In the genomic region with DNA sequence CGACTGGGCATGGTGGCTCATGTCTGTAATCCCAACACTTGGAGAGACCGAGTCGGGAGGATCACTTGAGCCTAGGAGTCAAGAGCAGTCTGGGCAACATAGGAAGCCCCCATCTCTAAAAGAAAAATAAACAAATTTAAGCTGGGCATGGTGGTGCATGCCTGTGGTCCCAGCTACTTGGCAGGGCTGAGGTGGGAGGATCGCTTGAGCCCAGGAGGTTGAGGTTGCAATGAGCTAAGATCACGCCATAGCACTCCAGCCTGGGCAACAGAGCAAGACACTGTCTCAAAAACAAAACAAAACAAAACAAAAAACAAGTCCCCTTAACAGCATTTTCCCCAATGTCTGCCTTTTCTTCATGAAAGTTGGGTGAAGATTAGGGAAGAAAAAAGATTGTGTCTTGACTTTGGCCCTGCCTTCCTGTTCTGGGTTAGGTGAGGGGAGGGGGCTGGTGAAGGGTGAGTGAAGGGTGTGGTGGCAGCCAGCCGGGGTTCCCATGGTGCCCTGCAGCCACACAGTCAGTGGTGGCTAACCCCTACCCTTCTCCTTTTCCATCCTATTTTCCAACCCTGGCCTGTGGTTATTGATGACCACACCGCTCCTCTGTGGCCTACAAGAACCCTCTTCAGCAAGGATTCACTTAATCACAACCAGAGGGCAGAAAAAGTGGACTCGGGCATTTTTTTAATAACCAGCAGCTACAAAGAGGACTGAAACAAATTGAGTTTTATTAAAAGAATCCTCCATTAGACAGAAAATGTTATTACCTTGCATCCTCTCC, we compare ENCODE assay signal across 15 cellular contexts. TPM values are rescaled to one million over a fixed set of nuclear protein-coding genes. Genes with fewer than 3 reads are reported as not detected.
DNase-seq lines count a peak whose midpoint lies in the region; ATAC-seq and TF ChIP-seq lines count a peak whose summit lies in the region.
"Had no signal": no experiment of that assay in that cellular context is flagged by ENCODE, and none has a peak within 500 bp of the region (broad histone marks: within the 10 kb centered on the region; RNA-seq: fewer than 3 reads in every experiment).

No MANE protein-coding gene starts in this region.

- H3K36me3 Mint-ChIP-seq in activated CD4-positive, alpha-beta T cell treated with anti-CD3 and anti-CD28 coated beads, Interleukin-2, amount 10 ng/mL, durations not matched to agents 7 days and 5 days (ENCODE audit: low read depth) = peaks cover 2% of the 10 kb centered on the region
- H3K36me3 Mint-ChIP-seq in activated CD4-positive, alpha-beta T cell treated with anti-CD3 and anti-CD28 coated beads for 36 hours (ENCODE audit: low read depth) = no peaks in the 10 kb centered on the region
- no peaks in the 10 kb centered on the region for H3K36me3 Mint-ChIP-seq in activated T-helper 1 cell treated with anti-CD3 and anti-CD28 coated beads, Interleukin-12 subunit alpha, Interleukin-12 subunit beta, Interleukin-2, Interleukin-4 antibody, amounts not matched to agents 30 ng/mL and 10 ng/mL and 1 ng/mL, durations not matched to agents 14 hours and 24 hours and 36 hours (ENCODE audit: low read depth)

- H2BK5ac ChIP-seq in neuronal stem cell (ENCODE audit: low read length) = no peak overlapping the region

- no peaks in the 10 kb centered on the region for H3K79me2 ChIP-seq in Loucy (ENCODE audit: insufficient read depth, low read length)

- H3K27ac Mint-ChIP-seq in activated CD4-positive, alpha-beta T cell treated with anti-CD3 and anti-CD28 coated beads, Interleukin-2, amount 10 ng/mL, durations not matched to agents 7 days and 5 days = peak overlapping the region; percentile 51
- H3K27ac Mint-ChIP-seq in activated CD4-positive, alpha-beta T cell treated with anti-CD3 and anti-CD28 coated beads for 36 hours = no peak overlapping the region
- peak overlapping the region; percentile 41 for H3K27ac Mint-ChIP-seq in activated T-helper 1 cell treated with anti-CD3 and anti-CD28 coated beads, Interleukin-12 subunit alpha, Interleukin-12 subunit beta, Interleukin-2, Interleukin-4 antibody, amounts not matched to agents 30 ng/mL and 10 ng/mL and 1 ng/mL, durations not matched to agents 14 hours and 24 hours and 36 hours
- H3K27ac Mint-ChIP-seq: GM23338 had no signal

- no peak overlapping the region for H3K27ac ChIP-seq in neuronal stem cell (replicated peaks; ENCODE audit: low read length)
- H3K27ac ChIP-seq: C4-2B, PC-9 had no signal

- no peaks in the 10 kb centered on the region for H3K9me3 ChIP-seq in Loucy (ENCODE audit: insufficient read depth, low read depth, low read length)
- no peaks in the 10 kb centered on the region for H3K9me3 ChIP-seq in neuronal stem cell (replicated peaks in 1 of 2; ENCODE audit: control insufficient read depth in 2 of 2, insufficient read depth in 1 of 2, low read depth in 1 of 2, low read length in 2 of 2)

- H3K18ac ChIP-seq in neuronal stem cell (ENCODE audit: low read length) = peak overlapping the region; percentile 67

- no peaks in the 10 kb centered on the region for H3K79me1 ChIP-seq in neuronal stem cell (ENCODE audit: low read depth, low read length)

- in situ Hi-C loops in KBM-7 (cut with MboI; ENCODE audit: low pct_unique_long_range_greater_than_20kb, low sequenced_read_pairs) = no loop called here

- H3K4me3 Mint-ChIP-seq in activated CD4-positive, alpha-beta T cell treated with anti-CD3 and anti-CD28 coated beads, Interleukin-2, amount 10 ng/mL, durations not matched to agents 7 days and 5 days = no peak overlapping the region
- no peak overlapping the region for H3K4me3 Mint-ChIP-seq in activated CD4-positive, alpha-beta T cell treated with anti-CD3 and anti-CD28 coated beads for 36 hours
- no peak overlapping the region for H3K4me3 Mint-ChIP-seq in activated T-helper 1 cell treated with anti-CD3 and anti-CD28 coated beads, Interleukin-12 subunit alpha, Interleukin-12 subunit beta, Interleukin-2, Interleukin-4 antibody, amounts not matched to agents 30 ng/mL and 10 ng/mL and 1 ng/mL, durations not matched to agents 14 hours and 24 hours and 36 hours
- H3K4me3 Mint-ChIP-seq: GM23338 had no signal

- CTCF ChIA-PET in activated CD4-positive, alpha-beta T cell treated with anti-CD3 and anti-CD28 coated beads, Interleukin-2, amount 10 ng/mL, durations not matched to agents 7 days and 5 days (lab: Charles Lee) = no interaction called here
- CTCF ChIA-PET in activated CD4-positive, alpha-beta T cell treated with anti-CD3 and anti-CD28 coated beads for 36 hours (lab: Charles Lee) = interaction anchor here (0.7 to 1.3 kb wide), 3 partner anchors 13 to 33 kb away, joined by 3 read pairs; no protein-coding TSS in a partner anchor

- no peaks in the 10 kb centered on the region for H3K9me2 ChIP-seq in Loucy (replicated peaks; ENCODE audit: low read depth, low read length)

- peak overlapping the region; percentile 24 for H4K91ac ChIP-seq in neuronal stem cell (ENCODE audit: low read depth, low read length, poor library complexity)

- peak overlapping the region; percentile 61 for H2AK5ac ChIP-seq in neuronal stem cell (ENCODE audit: low read depth, low read length)

- H3K9ac ChIP-seq in Loucy (ENCODE audit: low read depth, low read length, poor library complexity, severe bottlenecking) (peak overlapping the region; percentile 11), neuronal stem cell (ENCODE audit: low read depth, low read length, poor library complexity) (no peak overlapping the region)

- H3K27me3 ChIP-seq in Loucy (ENCODE audit: insufficient read depth, low read length, poor library complexity, severe bottlenecking) (no peaks in the 10 kb centered on the region), neuronal stem cell (ENCODE audit: control insufficient read depth in 3 of 3, insufficient read depth in 3 of 3, low read depth in 1 of 3, low read length in 3 of 3) (peaks cover 0 to 17% (median 0%) of the 10 kb centered on the region in 3 experiments)

- no peaks in the 10 kb centered on the region for H4K20me1 ChIP-seq in Loucy (ENCODE audit: insufficient read depth, low read length, poor library complexity, severe bottlenecking)

- no peak for ATAC-seq in activated CD4-positive, alpha-beta T cell treated with anti-CD3 and anti-CD28 coated beads for 36 hours
- no peak for ATAC-seq in GM18511 (IDR thresholded peaks at IDR 0.05; ENCODE audit: unreplicated experiment)
- ATAC-seq: GM23338 had no signal

- peak overlapping the region; percentile 76 for H2BK12ac ChIP-seq in neuronal stem cell (ENCODE audit: low read length)

- H4K8ac ChIP-seq in neuronal stem cell (ENCODE audit: low read depth, low read length) = no peak overlapping the region

- H3F3A ChIP-seq in Loucy (ENCODE audit: low read depth) = no peaks in the 10 kb centered on the region

- H3K36me3 ChIP-seq in Loucy (ENCODE audit: insufficient read depth, low read length) (no peaks in the 10 kb centered on the region), neuronal stem cell (replicated peaks in 1 of 2; ENCODE audit: control insufficient read depth in 2 of 2, insufficient read depth in 2 of 2, low read length in 2 of 2) (no peaks in the 10 kb centered on the region)

- no peak overlapping the region for H3K23ac ChIP-seq in neuronal stem cell (ENCODE audit: low read depth, low read length, poor library complexity)

- H3K4me1 ChIP-seq in Loucy (ENCODE audit: insufficient read depth, low read length, poor library complexity, severe bottlenecking) (peaks cover under 1% of the 10 kb centered on the region), neuronal stem cell (ENCODE audit: control insufficient read depth in 2 of 2, insufficient read depth in 1 of 2, low read depth in 1 of 2, low read length in 2 of 2) (peaks cover 32 to 50% of the 10 kb centered on the region in 2 donors)

- POLR2A ChIA-PET in activated CD4-positive, alpha-beta T cell treated with anti-CD3 and anti-CD28 coated beads, Interleukin-2, amount 10 ng/mL, durations not matched to agents 7 days and 5 days (lab: Charles Lee) = interaction anchor here (1.2 kb wide), 1 partner anchor 9 kb away, joined by 3 read pairs; no protein-coding TSS in a partner anchor
- POLR2A ChIA-PET in activated CD4-positive, alpha-beta T cell treated with anti-CD3 and anti-CD28 coated beads for 36 hours (lab: Charles Lee) = no interaction called here

- H3K4me2 ChIP-seq in Loucy (ENCODE audit: low read depth, low read length, poor library complexity, severe bottlenecking) (peak overlapping the region; percentile 67), neuronal stem cell (ENCODE audit: insufficient read depth, low read length, poor library complexity, severe bottlenecking) (no peak overlapping the region)
- H3K4me2 ChIP-seq: GM23338, PC-9 had no signal

- TF ChIP-seq CTCF in Loucy (conservative IDR thresholded peaks at IDR 0.05; ENCODE audit: low read length) = no peak

- no peak overlapping the region for H3K4ac ChIP-seq in neuronal stem cell (ENCODE audit: low read length)

- H3K4me3 ChIP-seq in Loucy (ENCODE audit: low read length, poor library complexity, severe bottlenecking) (no peak overlapping the region), neuronal stem cell (ENCODE audit: low read length in 2 of 2) (no peak overlapping the region)
- H3K4me3 ChIP-seq: GM23338, PC-9 had no signal

- no peaks in the 10 kb centered on the region for H3K9me3 Mint-ChIP-seq in activated CD4-positive, alpha-beta T cell treated with anti-CD3 and anti-CD28 coated beads, Interleukin-2, amount 10 ng/mL, durations not matched to agents 7 days and 5 days
- H3K9me3 Mint-ChIP-seq in activated CD4-positive, alpha-beta T cell treated with anti-CD3 and anti-CD28 coated beads for 36 hours (ENCODE audit: low read depth) = no peaks in the 10 kb centered on the region
- no peaks in the 10 kb centered on the region for H3K9me3 Mint-ChIP-seq in activated T-helper 1 cell treated with anti-CD3 and anti-CD28 coated beads, Interleukin-12 subunit alpha, Interleukin-12 subunit beta, Interleukin-2, Interleukin-4 antibody, amounts not matched to agents 30 ng/mL and 10 ng/mL and 1 ng/mL, durations not matched to agents 14 hours and 24 hours and 36 hours
- H3K9me3 Mint-ChIP-seq: GM23338 had no signal

- H3K14ac ChIP-seq in neuronal stem cell (ENCODE audit: low read length) = no peak overlapping the region

- whole genome bisulfite sequencing in neuronal stem cell (ENCODE audit: extremely low coverage in 2 of 2, insufficient read length in 2 of 2, insufficient replicate concordance in 1 of 2), 2 donors = no CpG with 5 or more reads among the region's 8 CpGs

- peak overlapping the region; percentile 42; the same call in 1 of the 2 replicates for H2AFZ ChIP-seq in Loucy (ENCODE audit: low read length)
- H2AFZ ChIP-seq in neuronal stem cell (ENCODE audit: low read length) = no peak overlapping the region
- H2AFZ ChIP-seq: GM23338, PC-9 had no signal

- H3K4me1 Mint-ChIP-seq in activated CD4-positive, alpha-beta T cell treated with anti-CD3 and anti-CD28 coated beads, Interleukin-2, amount 10 ng/mL, durations not matched to agents 7 days and 5 days = peaks cover 50% of the 10 kb centered on the region
- peaks cover 34% of the 10 kb centered on the region for H3K4me1 Mint-ChIP-seq in activated CD4-positive, alpha-beta T cell treated with anti-CD3 and anti-CD28 coated beads for 36 hours
- peaks cover 11% of the 10 kb centered on the region for H3K4me1 Mint-ChIP-seq in activated T-helper 1 cell treated with anti-CD3 and anti-CD28 coated beads, Interleukin-12 subunit alpha, Interleukin-12 subunit beta, Interleukin-2, Interleukin-4 antibody, amounts not matched to agents 30 ng/mL and 10 ng/mL and 1 ng/mL, durations not matched to agents 14 hours and 24 hours and 36 hours (ENCODE audit: low read depth)

- DNase-seq in activated CD4-positive, alpha-beta T cell treated with anti-CD3 and anti-CD28 coated beads, Interleukin-2, amount 10 ng/mL, durations not matched to agents 7 days and 5 days = no peak
- DNase-seq in activated CD4-positive, alpha-beta T cell treated with anti-CD3 and anti-CD28 coated beads for 36 hours = no peak
- DNase-seq in activated T-helper 1 cell treated with anti-CD3 and anti-CD28 coated beads, Interleukin-12 subunit alpha, Interleukin-12 subunit beta, Interleukin-2, Interleukin-4 antibody, amounts not matched to agents 30 ng/mL and 10 ng/mL and 1 ng/mL, durations not matched to agents 14 hours and 24 hours and 36 hours (ENCODE audit: low spot score) = no peak
- DNase-seq in neuronal stem cell (ENCODE audit: low spot score) (no peak), KBM-7 (no peak), NCI-H1436 treated with DMSO at 0.1 percent for 48 hours (lab: John Stamatoyannopoulos, UW) (no peak)
- DNase-seq: Calu3, NCI-H1048, NCI-H345, NCI-H748 treated with DMSO at 0.1 percent for 48 hours, PC-9 had no signal

- H2BK120ac ChIP-seq in neuronal stem cell (ENCODE audit: low read depth, low read length) = no peak overlapping the region

- intact Hi-C loops in activated CD4-positive, alpha-beta T cell treated with anti-CD3 and anti-CD28 coated beads for 36 hours (cut with DNase I, micrococcal nuclease) = no loop called here
- intact Hi-C loops in activated T-helper 1 cell treated with anti-CD3 and anti-CD28 coated beads, Interleukin-12 subunit alpha, Interleukin-12 subunit beta, Interleukin-2, Interleukin-4 antibody, amounts not matched to agents 30 ng/mL and 10 ng/mL and 1 ng/mL, durations not matched to agents 14 hours and 24 hours and 36 hours (cut with micrococcal nuclease) = loop anchor here (5.0 kb wide), 1 partner anchor 270 kb away; no protein-coding TSS in a partner anchor

- H2BK15ac ChIP-seq in neuronal stem cell (ENCODE audit: low read length) = no peak overlapping the region

- peaks cover 5% of the 10 kb centered on the region for H3K27me3 Mint-ChIP-seq in activated CD4-positive, alpha-beta T cell treated with anti-CD3 and anti-CD28 coated beads, Interleukin-2, amount 10 ng/mL, durations not matched to agents 7 days and 5 days
- peaks cover 2% of the 10 kb centered on the region for H3K27me3 Mint-ChIP-seq in activated CD4-positive, alpha-beta T cell treated with anti-CD3 and anti-CD28 coated beads for 36 hours
- peaks cover 4% of the 10 kb centered on the region for H3K27me3 Mint-ChIP-seq in activated T-helper 1 cell treated with anti-CD3 and anti-CD28 coated beads, Interleukin-12 subunit alpha, Interleukin-12 subunit beta, Interleukin-2, Interleukin-4 antibody, amounts not matched to agents 30 ng/mL and 10 ng/mL and 1 ng/mL, durations not matched to agents 14 hours and 24 hours and 36 hours (ENCODE audit: insufficient read depth)

RNA-seq across cellular contexts. Expression of gene SMAD3, which starts 28.4 kb away (rescaled TPM):
- 10 to 100 TPM; 81.6 to 83.9 TPM for total RNA-seq in activated CD4-positive, alpha-beta T cell treated with anti-CD3 and anti-CD28 coated beads, Interleukin-2, amount 10 ng/mL, durations not matched to agents 7 days and 5 days
- 10 to 100 TPM; 33.7 to 40.8 TPM for total RNA-seq in activated CD4-positive, alpha-beta T cell treated with anti-CD3 and anti-CD28 coated beads for 36 hours
- 80.2 and 80.4 TPM in 2 replicates for total RNA-seq in activated T-helper 1 cell treated with anti-CD3 and anti-CD28 coated beads, Interleukin-12 subunit alpha, Interleukin-12 subunit beta, Interleukin-2, Interleukin-4 antibody, amounts not matched to agents 30 ng/mL and 10 ng/mL and 1 ng/mL, durations not matched to agents 14 hours and 24 hours and 36 hours
- polyA plus RNA-seq in neuronal stem cell (2013, experiment 1 of 2) = 32.6 TPM
- polyA plus RNA-seq in neuronal stem cell (2013, experiment 2 of 2) = 32.9 TPM
